ENCODE assay signal across 9 cellular contexts in the genomic region with DNA sequence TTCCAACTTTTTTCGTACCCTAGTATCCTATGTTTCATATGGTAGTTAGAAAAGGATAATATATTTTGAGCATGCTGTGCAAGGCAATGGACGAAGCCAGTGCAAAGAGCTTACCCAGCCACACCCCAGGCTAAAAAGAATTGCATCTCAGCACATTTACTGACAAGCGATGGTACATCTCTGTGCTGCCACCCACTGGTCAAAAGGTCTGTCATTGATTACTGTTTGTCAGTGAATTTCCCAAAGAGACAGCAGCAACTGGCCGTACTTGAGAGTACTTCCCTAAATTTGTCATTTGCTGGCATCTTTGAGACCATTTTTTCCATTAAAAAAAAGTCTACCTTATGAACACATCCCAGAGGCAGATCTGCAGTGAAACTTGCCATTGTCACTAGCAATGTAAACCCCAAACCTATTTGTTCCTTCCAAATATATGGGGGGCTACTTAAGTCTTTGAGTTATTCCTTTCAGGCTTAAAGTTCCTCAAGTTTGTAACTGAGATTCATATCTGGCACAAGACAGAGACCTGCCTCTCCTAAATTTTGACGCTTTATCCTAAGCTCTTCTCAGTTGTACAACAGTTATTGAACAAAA.
A peak's percentile ranks its signal among the peaks of the same experiment; 100 is the strongest.
DNase-seq lines count a peak whose midpoint lies in the region; ATAC-seq, FAIRE-seq and TF ChIP-seq lines count a peak whose summit lies in the region.
"Had no signal": no experiment of that assay in that cellular context is flagged by ENCODE, and none has a peak within 500 bp of the region (broad histone marks: within the 10 kb centered on the region; RNA-seq: fewer than 3 reads in every experiment).

No MANE protein-coding gene starts in this region.

- peak; percentile 60 to 89 (median 81) for ATAC-seq in pancreas
- no peak for ATAC-seq in omental fat pad (ENCODE audit: low FRiP score)
- ATAC-seq in GM21528 (IDR thresholded peaks at IDR 0.05; ENCODE audit: low FRiP score, unreplicated experiment): no peak

- H3K27ac ChIP-seq in pancreas: no peak overlapping the region

- no peaks in the 10 kb centered on the region for H3K27me3 ChIP-seq in pancreas

- intact Hi-C loops in pancreas (cut with DNase I): no loop called here

- no peaks in the 10 kb centered on the region for H3K36me3 ChIP-seq in pancreas

- H3K4me3 ChIP-seq in Jurkat, Clone E6-1 (ENCODE audit: low read length): no peak overlapping the region
- H3K4me3 ChIP-seq in pancreas: no peak overlapping the region

- no peak for TF ChIP-seq POLR2A in erythroblast (IDR thresholded peaks at IDR 0.05; ENCODE audit: low read length)

- FAIRE-seq in RCC 7860 (lab: Jason Lieb, UNC) (no peak), pancreas (lab: Jason Lieb, UNC) (no peak)
- FAIRE-seq: endothelial cell of umbilical vein had no signal

- DNase-seq in Jurkat, Clone E6-1 (ENCODE audit: low read depth, low spot score): peak; percentile 51
- DNase-seq in RCC 7860 (ENCODE audit: low spot score): peak; percentile 29
- peak; percentile 12 to 36 for DNase-seq in erythroblast (lab: John Stamatoyannopoulos, UW)
- peak in 4 of 6 donors; percentile 22 to 51 (median 37) for DNase-seq in pancreas
- no peak for DNase-seq in AG20443 (ENCODE audit: low spot score)
- DNase-seq in omental fat pad (ENCODE audit: low spot score): no peak

- TF ChIP-seq CTCF in GM12874 (IDR thresholded peaks at IDR 0.05; ENCODE audit: insufficient read depth, low read depth, low read length) (peak; percentile 46; the same call in 1 of the 2 replicates), pancreas (IDR thresholded peaks at IDR 0.05) (peak in 1 of 4 donors; percentile 24), omental fat pad (IDR thresholded peaks at IDR 0.05) (no peak)

- H3K4me1 ChIP-seq in pancreas: peaks cover 0 to 1% (median 0%) of the 10 kb centered on the region in 3 donors

- 57 to 61% methylated on average over 5 of the region's 5 CpGs for WGBS in pancreas, 2 donors

- no peaks in the 10 kb centered on the region for H3K9me3 ChIP-seq in pancreas

Comparison
In these comparisons a context has a peak if more than half of its experiments do, and no peak if none do; other contexts are left out.
1. DNase-seq: peak in Jurkat, Clone E6-1 (single experiment), RCC 7860 (single experiment), erythroblast (2 of 2) and pancreas (4 of 6); none in AG20443 (single experiment) and omental fat pad (single experiment).
2. ATAC-seq: peak in pancreas (4 of 4); none in omental fat pad (single experiment) and GM21528 (single experiment).